8 cellular contexts compared by ENCODE assay signal in genomic region chr18:21740724-21741510, GRCh38. TPM values are rescaled to one million over a fixed set of nuclear protein-coding genes. Genes with fewer than 3 reads are reported as not detected.
DNase-seq lines count a peak whose midpoint lies in the region; ATAC-seq and TF ChIP-seq lines count a peak whose summit lies in the region.

TSS of gene MIB1 (plus strand) at chr18:21740792. CDS start at chr18:21741584, 792 bp downstream.

- peak within 1 kb of the TSS; percentile 99 for H2AFZ ChIP-seq in ACC112 (ENCODE audit: low read length, unreplicated experiment)

- no peaks in the 10 kb centered on the region for H3K27me3 ChIP-seq in ACC112 (ENCODE audit: insufficient read depth, low read length)
- H3K27me3 ChIP-seq in dorsolateral prefrontal cortex: no peaks in the 10 kb centered on the region

- intact Hi-C loops in dorsolateral prefrontal cortex (cut with DNase I): loop anchor here (1.0 to 2.0 kb wide), 3 partner anchors 37 to 129 kb away; partner anchors contain the start of genes ABHD3 (in 2 of the 2) and SNRPD1 (in 2 of the 2)
- intact Hi-C loops in lower leg skin (cut with DNase I; ENCODE audit: low total_unique reads): no loop called here

- ATAC-seq in GM18511 (IDR thresholded peaks at IDR 0.05; ENCODE audit: unreplicated experiment) (peak; percentile 73), HG02970 (IDR thresholded peaks at IDR 0.05; ENCODE audit: low FRiP score, unreplicated experiment) (peak; percentile 61)

- 0 to 1% methylated on average over 20 to 30 of the region's 95 CpGs for WGBS in lower leg skin, 2 donors

- DNase-seq in NCI-H2107 (lab: John Stamatoyannopoulos, UW) (peak; percentile 93), dorsolateral prefrontal cortex (peak in 5 of 10 donors; percentile 36 to 64 (median 55)), lower leg skin (ENCODE audit: low spot score in 2 of 2) (peak in 1 of 2 donors; percentile 22)
- DNase-seq in activated CD4-positive, CD25-positive, alpha-beta regulatory T cell treated with anti-CD3 and anti-CD28 coated beads, Interleukin-2, amount 50 U/mL, for 72 hours: peak; percentile 99
- peak; percentile 44 for DNase-seq in stimulated activated CD8-positive, alpha-beta memory T cell treated with anti-CD3 and anti-CD28 coated beads, Interleukin-4, amount 100 ng/mL, for 24 hours (ENCODE audit: low read depth)

- H3K4me3 ChIP-seq in ACC112 (ENCODE audit: low read depth, low read length) (peak within 1 kb of the TSS; percentile 99), dorsolateral prefrontal cortex (peak within 1 kb of the TSS; percentile 69 to 99 (median 90)), lower leg skin (ENCODE audit: low read depth, poor library complexity, severe bottlenecking) (peak within 1 kb of the TSS; percentile 93)

- no peak for TF ChIP-seq POLR2A in lower leg skin (IDR thresholded peaks at IDR 0.05)

- H3K27ac ChIP-seq in ACC112 (ENCODE audit: low read depth, low read length): peak within 1 kb of the TSS; percentile 94
- H3K27ac ChIP-seq in dorsolateral prefrontal cortex: peak within 1 kb of the TSS; percentile 93 to 100 (median 99)

- TF ChIP-seq CTCF in dorsolateral prefrontal cortex (IDR thresholded peaks at IDR 0.05 in 54 of 56, conservative IDR thresholded peaks at IDR 0.05 in 2 of 56; ENCODE audit: low read depth in 1 of 56, partially characterized antibody in 56 of 56) (peak in 17 of 56 donors; percentile 2 to 38 (median 20)), lower leg skin (IDR thresholded peaks at IDR 0.05) (no peak)

- H3K79me2 ChIP-seq in ACC112 (ENCODE audit: control insufficient read depth, insufficient read depth, low read length, unreplicated experiment): peaks cover 41% of the 10 kb centered on the region

- H3K4me1 ChIP-seq in ACC112 (ENCODE audit: control insufficient read depth, insufficient read depth, low read length, unreplicated experiment): peaks cover 13% of the 10 kb centered on the region

- H3K36me3 ChIP-seq in ACC112 (ENCODE audit: insufficient read depth, low read length): no peaks in the 10 kb centered on the region

RNA-seq across cellular contexts. Expression of gene MIB1, which starts in this region (rescaled TPM):
- total RNA-seq in dorsolateral prefrontal cortex (10 to 100 TPM; 47.7 to 85.3 (median 59.8) TPM), lower leg skin (10 to 100 TPM; 17.9 to 25.3 (median 21.1) TPM)
